ENCODE assay signal across 8 cellular contexts in the genomic region with DNA sequence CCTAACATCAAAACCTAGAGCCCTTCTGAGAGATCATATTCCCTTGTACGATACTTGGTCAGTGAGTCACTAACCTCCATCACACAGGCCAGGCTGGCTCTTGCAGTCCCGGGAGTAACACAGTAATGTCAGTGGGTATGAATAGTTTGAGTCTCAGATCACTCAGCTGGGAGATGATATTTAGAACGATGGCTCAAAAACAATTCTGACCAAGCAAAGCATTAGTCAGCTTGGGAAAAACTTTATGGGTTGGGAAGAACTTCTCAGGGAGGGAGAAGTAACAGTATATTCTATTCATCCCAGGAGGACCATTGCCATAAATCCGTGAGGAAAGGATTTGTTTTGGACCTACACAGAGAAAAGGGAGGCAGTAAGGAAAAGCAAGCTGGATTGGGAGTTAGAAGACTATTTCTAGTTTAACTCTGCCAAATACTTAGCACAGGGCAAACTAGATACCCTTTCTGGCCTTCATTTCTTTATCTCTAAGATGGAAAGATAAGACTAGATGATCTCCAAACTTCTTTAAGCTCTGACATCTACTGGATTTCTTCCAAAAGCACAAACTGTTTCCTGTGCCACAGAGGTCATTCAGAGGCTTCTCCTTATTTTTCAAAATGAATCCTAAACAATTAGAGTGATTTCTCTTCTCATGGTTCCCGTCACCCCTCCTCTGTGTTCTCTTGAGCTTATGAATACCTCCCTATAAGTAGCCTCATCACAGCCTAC.
DNase-seq lines count a peak whose midpoint lies in the region; ATAC-seq and TF ChIP-seq lines count a peak whose summit lies in the region.

No MANE protein-coding gene starts in this region.

- no TSS peak for BruUV-seq in IMR-90 (replicated peaks; lab: Mats Ljungman, UMichigan)
- TSS peak; percentile 90 for BruUV-seq in mammary epithelial cell (replicated peaks; lab: Mats Ljungman, UMichigan)

- peak overlapping the region; percentile 77; the same call in 1 of the 2 replicates for H2BK20ac ChIP-seq in IMR-90 (ENCODE audit: low read depth, low read length)

- peak overlapping the region; percentile 6 to 81; a peak in 3 of 4 replicates for H4K8ac ChIP-seq in IMR-90 (ENCODE audit: low read depth in 2 of 2, low read length in 2 of 2)

- dilution Hi-C loops in IMR-90 (cut with HindIII; ENCODE audit: low sequenced_read_pairs, unreplicated experiment) (loop anchor here (25.0 kb wide), 1 partner anchor 538 kb away; no protein-coding TSS in a partner anchor), mammary epithelial cell (cut with HindIII; ENCODE audit: low sequenced_read_pairs) (loop anchor here (25.0 kb wide), 1 partner anchor 213 kb away; no protein-coding TSS in a partner anchor)

- no peak overlapping the region for H2AK5ac ChIP-seq in IMR-90 (ENCODE audit: low read depth, low read length)

- no CpG with 5 or more reads among the region's 5 CpGs for WGBS in IMR-90 (ENCODE audit: extremely low coverage in 2 of 2, insufficient read length in 1 of 2), 2 experiments
- WGBS in mammary epithelial cell (ENCODE audit: low coverage, missing lambda C conversion rate), result 13% methylated on average over 5 of the region's 5 CpGs

- H3K27ac ChIP-seq in IMR-90 (ENCODE audit: insufficient read depth, low read length) (peak overlapping the region; percentile 7; the same call in 1 of the 2 replicates), mammary epithelial cell (ENCODE audit: insufficient read depth, low read depth, low read length) (peak overlapping the region; percentile 98), muscle layer of duodenum (ENCODE audit: low read length) (peak overlapping the region; percentile 82)

- POLR2A ChIA-PET in IMR-90 (lab: Charles Lee; ENCODE audit: unreplicated experiment), result interaction anchor here (0.5 kb wide), 1 partner anchor 520 kb away, joined by 3 read pairs; no protein-coding TSS in a partner anchor

- H3K9ac ChIP-seq in IMR-90 (ENCODE audit: low read depth, low read length) (no peak overlapping the region), mammary epithelial cell (ENCODE audit: insufficient read depth, low read length) (peak overlapping the region; percentile 60)

- peak overlapping the region; percentile 93 for H2BK5ac ChIP-seq in IMR-90 (ENCODE audit: low read depth, low read length, poor library complexity, severe bottlenecking)

- H3K56ac ChIP-seq in IMR-90 (ENCODE audit: extremely low read depth, insufficient read depth, low read length), result peak overlapping the region; percentile 72

- H2BK15ac ChIP-seq in IMR-90 (ENCODE audit: low read depth, low read length), result 0 out of 3 replicates have a peak overlapping the region, but pooled peaks have one; percentile 21

- no peak overlapping the region for H2AK9ac ChIP-seq in IMR-90 (replicated peaks; ENCODE audit: low read depth, low read length, poor library complexity)

- peaks cover 7% of the 10 kb centered on the region for H3K9me1 ChIP-seq in IMR-90 (ENCODE audit: insufficient read depth, low read length)

- ATAC-seq in IMR-90 (ENCODE audit: low read depth), result peak; percentile 96
- no peak for ATAC-seq in HG02763 (IDR thresholded peaks at IDR 0.05; ENCODE audit: unreplicated experiment)

- H3K9me3 ChIP-seq in IMR-90 (ENCODE audit: control insufficient read depth, insufficient read depth, low read length) (no peaks in the 10 kb centered on the region), mammary epithelial cell (replicated peaks; ENCODE audit: insufficient read depth, low read length) (no peaks in the 10 kb centered on the region), muscle layer of duodenum (ENCODE audit: control insufficient read depth in 1 of 2, low read length in 2 of 2) (no peaks in the 10 kb centered on the region)

- no peaks in the 10 kb centered on the region for H3K36me3 ChIP-seq in IMR-90 (ENCODE audit: control insufficient read depth, insufficient read depth, low read length)
- H3K36me3 ChIP-seq in mammary epithelial cell (ENCODE audit: insufficient read depth, low read length), result no peaks in the 10 kb centered on the region
- H3K36me3 ChIP-seq in muscle layer of duodenum (ENCODE audit: control insufficient read depth in 1 of 2, insufficient read depth in 2 of 2, low read length in 2 of 2), result peaks cover 0 to 4% of the 10 kb centered on the region in 2 donors

- in situ Hi-C loops in IMR-90 (cut with MboI; ENCODE audit: low sequenced_read_pairs) (no loop called here), mammary epithelial cell (cut with MboI; ENCODE audit: low sequenced_read_pairs in 2 of 2) (loop anchor here in 1 of 2 donors (25.0 kb wide), 2 partner anchors 188 to 488 kb away; partner anchors contain the start of gene REEP3)

- H4K5ac ChIP-seq in IMR-90 (ENCODE audit: low read depth, low read length), result peak overlapping the region; percentile 57; the same call in 1 of the 2 replicates

- H4K91ac ChIP-seq in IMR-90 (ENCODE audit: insufficient read depth, low read depth, low read length), result 0 out of 2 replicates have a peak overlapping the region, but pooled peaks have one; percentile 4

- no peak overlapping the region for H3K4me3 ChIP-seq in AG10803 (ENCODE audit: low read length)
- no peak overlapping the region for H3K4me3 ChIP-seq in IMR-90 (ENCODE audit: insufficient read depth, low read depth, low read length)
- H3K4me3 ChIP-seq in mammary epithelial cell (replicated peaks in 1 of 3; ENCODE audit: insufficient read depth in 1 of 3, low read depth in 2 of 3, low read length in 3 of 3), result no peak overlapping the region
- peak overlapping the region in 1 of 2 donors; percentile 29 for H3K4me3 ChIP-seq in muscle layer of duodenum (ENCODE audit: low read depth in 1 of 2, low read length in 2 of 2)

- TF ChIP-seq CTCF in AG10803 (conservative IDR thresholded peaks at IDR 0.05; ENCODE audit: low read length), result no peak
- no peak for TF ChIP-seq CTCF in IMR-90 (conservative IDR thresholded peaks at IDR 0.05; ENCODE audit: low read depth, low read length)
- TF ChIP-seq CTCF in mammary epithelial cell (conservative IDR thresholded peaks at IDR 0.05 in 1 of 2, IDR thresholded peaks at IDR 0.05 in 1 of 2; ENCODE audit: extremely low read depth in 1 of 2, insufficient read depth in 1 of 2, low read depth in 1 of 2, low read length in 2 of 2), result no peak

- H2AFZ ChIP-seq in IMR-90 (replicated peaks; ENCODE audit: low read length, poor library complexity) (no peak overlapping the region), mammary epithelial cell (ENCODE audit: low read depth, low read length) (peak overlapping the region; percentile 42)

- H4K20me1 ChIP-seq in IMR-90 (ENCODE audit: insufficient read depth, low read length), result no peaks in the 10 kb centered on the region
- no peaks in the 10 kb centered on the region for H4K20me1 ChIP-seq in mammary epithelial cell (ENCODE audit: insufficient read depth, low read length)

- CTCF ChIA-PET in IMR-90 (lab: Yijun Ruan, JAX), result interaction anchor here (1.5 kb wide), 1 partner anchor 534 kb away, joined by 5 read pairs; no protein-coding TSS in a partner anchor
- CTCF ChIA-PET in mammary epithelial cell (lab: Charles Lee; ENCODE audit: low non-redundant PET), result no interaction called here

- H3K4ac ChIP-seq in IMR-90 (ENCODE audit: low read depth, low read length), result peak overlapping the region; percentile 44; the same call in 1 of the 2 replicates

- peak overlapping the region; percentile 51; the same call in 1 of the 2 replicates for H3K23ac ChIP-seq in IMR-90 (ENCODE audit: low read depth, low read length)

- H3K27me3 ChIP-seq in IMR-90 (ENCODE audit: control insufficient read depth, insufficient read depth, low read length), result no peaks in the 10 kb centered on the region
- no peaks in the 10 kb centered on the region for H3K27me3 ChIP-seq in mammary epithelial cell (ENCODE audit: insufficient read depth, low read length)
- H3K27me3 ChIP-seq in muscle layer of duodenum (ENCODE audit: low read depth, low read length), result no peaks in the 10 kb centered on the region

- intact Hi-C loops in IMR-90 (cut with micrococcal nuclease), result loop anchor here (2.0 kb wide), 1 partner anchor 70 kb away; no protein-coding TSS in a partner anchor
- intact Hi-C loops in mammary epithelial cell (cut with micrococcal nuclease), result loop anchor here (1.0 kb wide), 1 partner anchor 179 kb away; the partner anchor contains the start of gene REEP3

- peak overlapping the region; percentile 77 for H3K4me2 ChIP-seq in IMR-90 (ENCODE audit: low read depth, low read length)
- peak overlapping the region; percentile 75 for H3K4me2 ChIP-seq in mammary epithelial cell (ENCODE audit: insufficient read depth, low read depth, low read length)

- peak; percentile 98 for DNase-seq in AG10803 (ENCODE audit: low read depth)
- peak; percentile 99 for DNase-seq in IMR-90
- DNase-seq in mammary epithelial cell, result peak; percentile 98
- no peak for DNase-seq in NCI-H1694 treated with DMSO at 0.1 percent for 48 hours (lab: John Stamatoyannopoulos, UW)
- DNase-seq in HUDEP-2 (lab: John Stamatoyannopoulos, UW; ENCODE audit: unreplicated experiment in 76 of 76), result no peak
- DNase-seq in NCI-H524 (lab: John Stamatoyannopoulos, UW), result no peak

- H3K14ac ChIP-seq in IMR-90 (replicated peaks; ENCODE audit: low read depth, low read length), result peak overlapping the region; percentile 23; the same call in 1 of the 2 replicates

- no peaks in the 10 kb centered on the region for H3K79me2 ChIP-seq in mammary epithelial cell (ENCODE audit: insufficient read depth, low read length)

- peak overlapping the region; percentile 88 for H2BK120ac ChIP-seq in IMR-90 (ENCODE audit: low read depth, low read length)

- no peaks in the 10 kb centered on the region for H3K79me1 ChIP-seq in IMR-90 (ENCODE audit: low read depth in 1 of 2, low read length in 2 of 2)

- TF ChIP-seq RAD21 in IMR-90 (IDR thresholded peaks at IDR 0.05; ENCODE audit: low read length), result no peak

- H3K4me1 ChIP-seq in IMR-90 (ENCODE audit: control insufficient read depth, insufficient read depth, low read length) (peaks cover 6% of the 10 kb centered on the region), mammary epithelial cell (ENCODE audit: insufficient read depth, low read length) (peaks cover 36% of the 10 kb centered on the region), muscle layer of duodenum (ENCODE audit: control insufficient read depth in 1 of 2, insufficient read depth in 2 of 2, low read length in 2 of 2) (peaks cover 23 to 28% of the 10 kb centered on the region in 2 donors)

- H3K18ac ChIP-seq in IMR-90 (ENCODE audit: low read depth, low read length), result peak overlapping the region; percentile 69; the same call in 1 of the 2 replicates

- TF ChIP-seq POLR2A in IMR-90 (IDR thresholded peaks at IDR 0.05; ENCODE audit: low read depth, low read length), result no peak

TF ChIP-seq in IMR-90, 13 proteins besides CTCF, POLR2A, EP300 and RAD21 (continues in another document):
- TF ChIP-seq MAFK (IDR thresholded peaks at IDR 0.05; ENCODE audit: low read depth, low read length) (0 out of 2 replicates have a peak, but pooled peaks have one; percentile 2), MAZ (IDR thresholded peaks at IDR 0.05; ENCODE audit: borderline replicate concordance, low read depth, low read length) (no peak), CEBPB (IDR thresholded peaks at IDR 0.05; ENCODE audit: low read depth, low read length) (peak; percentile 74), FOS (IDR thresholded peaks at IDR 0.05; ENCODE audit: low read depth, low read length) (peak; percentile 89)

Comparison
In these comparisons a context has a peak if more than half of its experiments do, and no peak if none do; other contexts are left out.
1. DNase-seq: peak in AG10803 (single experiment), IMR-90 (single experiment) and mammary epithelial cell (single experiment); none in NCI-H1694 treated with DMSO at 0.1 percent for 48 hours (single experiment), HUDEP-2 (0 of 76) and NCI-H524 (0 of 2).
2. H3K27ac ChIP-seq: peak in every context shown above with its lines; median percentile 98 in mammary epithelial cell; 82 in muscle layer of duodenum; 7 in IMR-90.